In the genomic region with DNA sequence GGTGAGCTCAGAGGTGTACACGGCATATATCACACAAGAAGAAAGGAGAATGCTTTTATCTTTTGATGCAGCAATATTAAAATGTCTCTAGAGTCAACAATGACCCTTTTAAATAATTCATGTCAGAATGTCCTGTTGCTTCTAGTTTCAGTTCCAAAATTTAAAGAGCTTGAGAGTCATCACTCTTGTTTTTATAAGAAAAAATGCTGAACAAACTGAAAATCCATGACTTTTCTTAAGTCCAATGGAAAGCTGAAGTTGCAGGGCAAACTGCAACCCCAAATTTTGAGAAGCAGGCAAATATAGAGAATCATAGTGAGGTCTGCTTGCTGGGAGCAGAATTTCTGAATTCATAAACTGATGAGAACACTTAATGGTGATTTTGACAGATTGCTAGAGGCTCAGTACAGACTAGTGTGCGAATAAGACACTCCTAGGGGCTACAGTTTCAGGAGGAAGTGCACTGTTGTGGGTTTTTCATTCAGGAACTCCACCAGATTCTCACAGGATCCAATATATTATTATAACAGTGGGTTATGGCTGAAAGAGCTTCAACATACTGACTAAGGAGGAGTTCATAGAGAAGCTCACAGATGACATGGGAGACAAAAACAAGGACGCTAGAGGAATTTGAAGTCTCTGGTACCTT, we compare ENCODE assay signal across 20 cellular contexts.
DNase-seq lines count a peak whose midpoint lies in the region; ATAC-seq, FAIRE-seq and TF ChIP-seq lines count a peak whose summit lies in the region.
"Had no signal": no experiment of that assay in that cellular context is flagged by ENCODE, and none has a peak within 500 bp of the region (broad histone marks: within the 10 kb centered on the region; RNA-seq: fewer than 3 reads in every experiment).

No MANE protein-coding gene starts in this region.

- no peak for TF ChIP-seq EP300 in A549 (IDR thresholded peaks at IDR 0.05)

- FAIRE-seq in A549 (lab: Jason Lieb, UNC): no peak
- FAIRE-seq: HTR-8/SVneo had no signal

- intact Hi-C loops in activated T-helper 2 cell treated with anti-CD3 and anti-CD28 coated beads, Interferon-gamma antibody, Interleukin-2, Interleukin-4, amounts not matched to agents 10 μg/mL and 5 μg/mL and 100 μg/mL, durations not matched to agents 14 hours and 24 hours and 36 hours (cut with micrococcal nuclease): loop anchor here (10.0 kb wide), 1 partner anchor 181 kb away; no protein-coding TSS in a partner anchor
- intact Hi-C loops in naive thymus-derived CD4-positive, alpha-beta T cell (cut with micrococcal nuclease): loop anchor here (5.0 to 10.0 kb wide), 2 partner anchors 83 to 181 kb away; no protein-coding TSS in a partner anchor

- H3K4me3 ChIP-seq in A549 (no peak overlapping the region), GM23248 (no peak overlapping the region)
- H3K4me3 ChIP-seq in naive thymus-derived CD4-positive, alpha-beta T cell (ENCODE audit: low read length): no peak overlapping the region

- no peak overlapping the region for H3K4me3 Mint-ChIP-seq in activated T-helper 2 cell treated with anti-CD3 and anti-CD28 coated beads, Interferon-gamma antibody, Interleukin-2, Interleukin-4, amounts not matched to agents 10 μg/mL and 5 μg/mL and 100 μg/mL, durations not matched to agents 14 hours and 24 hours and 36 hours (ENCODE audit: low read depth)
- H3K4me3 Mint-ChIP-seq in naive thymus-derived CD4-positive, alpha-beta T cell: no peak overlapping the region
- H3K4me3 Mint-ChIP-seq in progenitor cell of endocrine pancreas (ENCODE audit: low read depth): no peak overlapping the region
- H3K4me3 Mint-ChIP-seq: endodermal cell had no signal

- peaks cover 62% of the 10 kb centered on the region for H3K36me3 ChIP-seq in GM23248 (ENCODE audit: low read depth)
- H3K36me3 ChIP-seq in naive thymus-derived CD4-positive, alpha-beta T cell (ENCODE audit: control insufficient read depth in 2 of 3, insufficient read depth in 3 of 3, low read length in 3 of 3): peaks cover 5 to 45% (median 8%) of the 10 kb centered on the region in 3 experiments

- in situ Hi-C loops in GM23248 (cut with MboI): no loop called here

- no peak overlapping the region for H2AFZ ChIP-seq in GM23248

- TF ChIP-seq POLR2A in A549 (IDR thresholded peaks at IDR 0.05; ENCODE audit: low read length): no peak

- DNase-seq in A549 (ENCODE audit: low read depth in 1 of 2, low spot score in 1 of 2) (no peak), GM23248 (no peak), progenitor cell of endocrine pancreas (ENCODE audit: low spot score, unreplicated experiment) (no peak), SW 1271 (lab: John Stamatoyannopoulos, UW) (no peak)
- no peak for DNase-seq in activated T-helper 2 cell treated with anti-CD3 and anti-CD28 coated beads, Interferon-gamma antibody, Interleukin-2, Interleukin-4, amounts not matched to agents 10 μg/mL and 5 μg/mL and 100 μg/mL, durations not matched to agents 14 hours and 24 hours and 36 hours (ENCODE audit: low spot score)
- no peak for DNase-seq in naive thymus-derived CD4-positive, alpha-beta T cell
- DNase-seq: activated CD4-positive, alpha-beta T cell treated with anti-CD3 and anti-CD28 coated beads for 48 hours; endodermal cell; GDM1; HCEC 1CT; NCI-H1694; NCI-H446; posterior cingulate gyrus; SIG-M5; stimulated activated naive CD4-positive, alpha-beta T cell treated with Interleukin-2 at 50 U/mL for 16 hours; T1000 had no signal

- no peak overlapping the region for H3K4me2 ChIP-seq in A549
- H3K4me2 ChIP-seq in GM23248 (ENCODE audit: unreplicated experiment): no peak overlapping the region

- H3K27ac Mint-ChIP-seq in activated T-helper 2 cell treated with anti-CD3 and anti-CD28 coated beads, Interferon-gamma antibody, Interleukin-2, Interleukin-4, amounts not matched to agents 10 μg/mL and 5 μg/mL and 100 μg/mL, durations not matched to agents 14 hours and 24 hours and 36 hours: peak overlapping the region; percentile 52
- H3K27ac Mint-ChIP-seq in naive thymus-derived CD4-positive, alpha-beta T cell: peak overlapping the region in 8 of 9 donors; percentile 1 to 91 (median 75)
- no peak overlapping the region for H3K27ac Mint-ChIP-seq in progenitor cell of endocrine pancreas
- H3K27ac Mint-ChIP-seq: endodermal cell had no signal

- peak overlapping the region; percentile 40 to 81; a peak in 5 of 6 replicates for H3K27ac ChIP-seq in A549
- H3K27ac ChIP-seq in GM23248: peak overlapping the region; percentile 100
- no peak overlapping the region for H3K27ac ChIP-seq in naive thymus-derived CD4-positive, alpha-beta T cell (ENCODE audit: low read depth, low read length)

- H3K9me2 ChIP-seq in GM23248 (ENCODE audit: insufficient read depth): no peaks in the 10 kb centered on the region

- WGBS in A549 (ENCODE audit: missing lambda C conversion rate): 92% methylated on average over 3 of the region's 3 CpGs
- 98 to 99% methylated on average over 3 of the region's 3 CpGs for WGBS in GM23248 (ENCODE audit: low coverage in 1 of 2, low lambda C conversion rate in 2 of 2, missing lambda C conversion rate in 2 of 2), 2 experiments

- H3K9me3 Mint-ChIP-seq in activated T-helper 2 cell treated with anti-CD3 and anti-CD28 coated beads, Interferon-gamma antibody, Interleukin-2, Interleukin-4, amounts not matched to agents 10 μg/mL and 5 μg/mL and 100 μg/mL, durations not matched to agents 14 hours and 24 hours and 36 hours: peaks cover 12% of the 10 kb centered on the region
- peaks cover 0 to 7% (median 0%) of the 10 kb centered on the region in 11 donors for H3K9me3 Mint-ChIP-seq in naive thymus-derived CD4-positive, alpha-beta T cell
- peaks cover 22% of the 10 kb centered on the region for H3K9me3 Mint-ChIP-seq in progenitor cell of endocrine pancreas (ENCODE audit: low read depth)

- no peaks in the 10 kb centered on the region for H3K27me3 Mint-ChIP-seq in activated T-helper 2 cell treated with anti-CD3 and anti-CD28 coated beads, Interferon-gamma antibody, Interleukin-2, Interleukin-4, amounts not matched to agents 10 μg/mL and 5 μg/mL and 100 μg/mL, durations not matched to agents 14 hours and 24 hours and 36 hours (ENCODE audit: low read depth)
- H3K27me3 Mint-ChIP-seq in naive thymus-derived CD4-positive, alpha-beta T cell: no peaks in the 10 kb centered on the region
- peaks cover 3% of the 10 kb centered on the region for H3K27me3 Mint-ChIP-seq in progenitor cell of endocrine pancreas

- no peak overlapping the region for H3K9ac ChIP-seq in GM23248

- POLR2A ChIA-PET in A549 (lab: Yijun Ruan, JAX): interaction anchor here (1.0 kb wide), 1 partner anchor 85 kb away, joined by 3 read pairs; no protein-coding TSS in a partner anchor
- POLR2A ChIA-PET in naive thymus-derived CD4-positive, alpha-beta T cell (lab: Charles Lee): no interaction called here

- peaks cover 63% of the 10 kb centered on the region for H3K4me1 ChIP-seq in A549
- H3K4me1 ChIP-seq in GM23248 (ENCODE audit: insufficient read depth): peaks cover 51% of the 10 kb centered on the region
- peaks cover 7 to 15% of the 10 kb centered on the region in 2 donors for H3K4me1 ChIP-seq in naive thymus-derived CD4-positive, alpha-beta T cell (ENCODE audit: control insufficient read depth in 2 of 2, insufficient read depth in 2 of 2, low read length in 2 of 2)

- H3K79me2 ChIP-seq in GM23248 (ENCODE audit: insufficient read depth): peaks cover 80% of the 10 kb centered on the region

- no peak for TF ChIP-seq RAD21 in A549 (conservative IDR thresholded peaks at IDR 0.05 in 1 of 2, IDR thresholded peaks at IDR 0.05 in 1 of 2)

- ATAC-seq in A549 (no peak), GM19455 (IDR thresholded peaks at IDR 0.05; ENCODE audit: unreplicated experiment) (no peak), HG02798 (IDR thresholded peaks at IDR 0.05; ENCODE audit: poor library complexity, unreplicated experiment) (no peak)
- ATAC-seq in naive thymus-derived CD4-positive, alpha-beta T cell: no peak
- ATAC-seq: left lobe of liver had no signal

- no peak for TF ChIP-seq CTCF in A549 (IDR thresholded peaks at IDR 0.05)
- TF ChIP-seq CTCF in progenitor cell of endocrine pancreas (IDR thresholded peaks at IDR 0.05; ENCODE audit: unreplicated experiment): no peak

- peaks cover 92% of the 10 kb centered on the region for H3F3A ChIP-seq in GM23248 (ENCODE audit: insufficient read depth)

- peaks cover 92% of the 10 kb centered on the region for H3K36me3 Mint-ChIP-seq in activated T-helper 2 cell treated with anti-CD3 and anti-CD28 coated beads, Interferon-gamma antibody, Interleukin-2, Interleukin-4, amounts not matched to agents 10 μg/mL and 5 μg/mL and 100 μg/mL, durations not matched to agents 14 hours and 24 hours and 36 hours (ENCODE audit: low read depth)
- H3K36me3 Mint-ChIP-seq in naive thymus-derived CD4-positive, alpha-beta T cell: peaks cover 5 to 63% (median 36%) of the 10 kb centered on the region in 5 donors
- peaks cover 16% of the 10 kb centered on the region for H3K36me3 Mint-ChIP-seq in progenitor cell of endocrine pancreas (ENCODE audit: insufficient read depth)

- no peaks in the 10 kb centered on the region for H3K27me3 ChIP-seq in GM23248 (replicated peaks; ENCODE audit: insufficient read depth)
- H3K27me3 ChIP-seq in naive thymus-derived CD4-positive, alpha-beta T cell (ENCODE audit: control insufficient read depth in 2 of 2, insufficient read depth in 2 of 2, low read length in 2 of 2): no peaks in the 10 kb centered on the region

- H4K20me1 ChIP-seq in GM23248 (ENCODE audit: insufficient read depth): no peaks in the 10 kb centered on the region

- H3K4me1 Mint-ChIP-seq in activated T-helper 2 cell treated with anti-CD3 and anti-CD28 coated beads, Interferon-gamma antibody, Interleukin-2, Interleukin-4, amounts not matched to agents 10 μg/mL and 5 μg/mL and 100 μg/mL, durations not matched to agents 14 hours and 24 hours and 36 hours (ENCODE audit: low read depth): peaks cover 57% of the 10 kb centered on the region
- H3K4me1 Mint-ChIP-seq in naive thymus-derived CD4-positive, alpha-beta T cell: peaks cover 24 to 61% (median 54%) of the 10 kb centered on the region in 7 donors
- peaks cover 23% of the 10 kb centered on the region for H3K4me1 Mint-ChIP-seq in progenitor cell of endocrine pancreas (ENCODE audit: low read depth)

- CTCF ChIA-PET in A549 (lab: Yijun Ruan, JAX): interaction anchor here (1.9 kb wide), 1 partner anchor 58 kb away, joined by 6 read pairs; no protein-coding TSS in a partner anchor
- CTCF ChIA-PET in naive thymus-derived CD4-positive, alpha-beta T cell (lab: Charles Lee): interaction anchor here (0.7 to 1.0 kb wide), 3 partner anchors 596 to 1236 kb away, joined by 3 to 4 read pairs (median 3); no protein-coding TSS in a partner anchor

- peaks cover 26% of the 10 kb centered on the region for H3K9me3 ChIP-seq in A549
- H3K9me3 ChIP-seq in GM23248 (ENCODE audit: low read depth): peaks cover 2% of the 10 kb centered on the region
- H3K9me3 ChIP-seq in naive thymus-derived CD4-positive, alpha-beta T cell (ENCODE audit: control insufficient read depth in 2 of 3, low read length in 3 of 3): no peaks in the 10 kb centered on the region

TF ChIP-seq in A549, 52 proteins besides CTCF, POLR2A, EP300 and RAD21:
- TF ChIP-seq NPAS2 (CRISPR knock-in tag; IDR thresholded peaks at IDR 0.05; ENCODE audit: borderline replicate concordance): no peak
- peak; percentile 31 for TF ChIP-seq MAFK (IDR thresholded peaks at IDR 0.05; ENCODE audit: partially characterized antibody)
